Comparison of ENCODE assay signal across 18 cellular contexts in the genomic region with DNA sequence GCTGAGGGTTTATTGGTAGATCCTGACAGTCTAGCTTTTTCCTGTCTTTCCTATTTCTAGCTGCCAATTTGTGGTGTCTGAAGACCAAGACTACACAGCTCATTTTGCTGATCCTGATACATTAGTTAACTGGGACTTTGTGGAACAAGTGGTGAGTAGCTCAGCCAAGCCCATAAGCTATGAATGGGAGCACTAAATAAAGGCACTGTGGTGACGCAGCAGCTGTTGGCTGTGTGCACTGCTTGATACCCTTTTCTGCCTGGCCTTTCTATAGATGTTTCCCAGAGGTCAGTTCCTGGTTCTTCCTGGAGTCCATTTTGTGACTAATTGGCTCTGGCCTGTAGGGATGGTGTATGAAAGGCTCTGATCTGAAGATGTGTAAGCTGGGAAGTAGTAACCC. TPM values are rescaled to one million over a fixed set of nuclear protein-coding genes. Genes with fewer than 3 reads are reported as not detected.
A peak's percentile ranks its signal among the peaks of the same experiment; 100 is the strongest.
DNase-seq lines count a peak whose midpoint lies in the region; ATAC-seq and TF ChIP-seq lines count a peak whose summit lies in the region.
"Had no signal": no experiment of that assay in that cellular context is flagged by ENCODE, and none has a peak within 500 bp of the region (broad histone marks: within the 10 kb centered on the region; RNA-seq: fewer than 3 reads in every experiment).

No MANE protein-coding gene starts in this region.

- peak overlapping the region in 2 of 3 donors; percentile 2 to 40 for H3K9ac ChIP-seq in skeletal muscle tissue (ENCODE audit: low read depth in 1 of 3, low read length in 3 of 3)

- H3K4me3 Mint-ChIP-seq in brain, result no peak overlapping the region
- H3K4me3 Mint-ChIP-seq: B cell; CD4-positive, alpha-beta memory T cell had no signal

- H3K27ac ChIP-seq in layer of hippocampus (ENCODE audit: low read depth, low read length), result peak overlapping the region; percentile 22
- peak overlapping the region; percentile 65 for H3K27ac ChIP-seq in skeletal muscle tissue (ENCODE audit: low read depth, low read length)

- H3K9me3 Mint-ChIP-seq in brain, result no peaks in the 10 kb centered on the region

- H3K4me1 Mint-ChIP-seq in brain, result peaks cover 5% of the 10 kb centered on the region

- TF ChIP-seq CTCF in brain (conservative IDR thresholded peaks at IDR 0.05), result no peak

- peak overlapping the region in 3 of 5 experiments; percentile 61 to 88 (median 82) for H3K27ac Mint-ChIP-seq in brain
- H3K27ac Mint-ChIP-seq: B cell had no signal

- no peaks in the 10 kb centered on the region for H3K27me3 Mint-ChIP-seq in brain
- H3K27me3 Mint-ChIP-seq: B cell; CD4-positive, alpha-beta memory T cell had no signal

- peaks cover 21 to 41% (median 29%) of the 10 kb centered on the region in 3 donors for H3K36me3 ChIP-seq in skeletal muscle tissue (ENCODE audit: control insufficient read depth in 3 of 3, insufficient read depth in 3 of 3, low read length in 3 of 3)

- H3K4me3 ChIP-seq in skeletal muscle tissue (ENCODE audit: low read length in 3 of 3), result no peak overlapping the region
- H3K4me3 ChIP-seq: GM12878 had no signal

- H3K4me1 ChIP-seq in skeletal muscle tissue (ENCODE audit: control insufficient read depth in 3 of 3, insufficient read depth in 3 of 3, low read length in 3 of 3), result peaks cover 16 to 25% (median 25%) of the 10 kb centered on the region in 3 donors

- ATAC-seq in HG03469 (IDR thresholded peaks at IDR 0.05; ENCODE audit: unreplicated experiment), result no peak
- ATAC-seq: GM12878, Panc1 had no signal

- peaks cover 53% of the 10 kb centered on the region for H3K36me3 Mint-ChIP-seq in brain

- no peaks in the 10 kb centered on the region for H3K9me3 ChIP-seq in skeletal muscle tissue (ENCODE audit: control insufficient read depth in 3 of 3, low read length in 3 of 3)

- H3K27me3 ChIP-seq in layer of hippocampus (ENCODE audit: control insufficient read depth, insufficient read depth, low read length) (no peaks in the 10 kb centered on the region), skeletal muscle tissue (ENCODE audit: control insufficient read depth in 3 of 3, insufficient read depth in 3 of 3, low read length in 3 of 3) (no peaks in the 10 kb centered on the region)

- DNase-seq in foreskin melanocyte, result peak; percentile 11
- DNase-seq in NCI-H1092 (lab: John Stamatoyannopoulos, UW), result no peak
- no peak for DNase-seq in cerebellum (ENCODE audit: low spot score)
- DNase-seq: CD4-positive, alpha-beta memory T cell; DMS79; H7; KG1; NCI-H1048; NCI-H1694; NCI-H2107; NCI-H748 treated with DMSO at 0.1 percent for 48 hours had no signal

RNA-seq across cellular contexts. Expression of a gene that starts 20.5 kb away (rescaled TPM):
- 148 TPM for polyA plus RNA-seq in brain (ENCODE audit: insufficient read depth, low read depth, low replicate concordance)
- total RNA-seq in skeletal muscle tissue (118 TPM), cerebellum (95.3 TPM)

RNA-seq across cellular contexts. Expression of a gene that starts 25.7 kb away (rescaled TPM):
- polyA plus RNA-seq in brain (ENCODE audit: insufficient read depth, low read depth, low replicate concordance), result 36.5 TPM
- total RNA-seq in skeletal muscle tissue, result 29.7 TPM
- 21.2 TPM for total RNA-seq in cerebellum

RNA-seq across cellular contexts. Expression of a gene that starts 26.5 kb away (rescaled TPM):
- 34.1 TPM for polyA plus RNA-seq in brain (ENCODE audit: insufficient read depth, low read depth, low replicate concordance)
- total RNA-seq in skeletal muscle tissue (29.2 TPM), cerebellum (29.7 TPM)

RNA-seq across cellular contexts. Expression of a gene that starts 58.7 kb away (rescaled TPM):
- polyA plus RNA-seq in brain (ENCODE audit: insufficient read depth, low read depth, low replicate concordance), result 725 TPM
- 162 TPM for total RNA-seq in skeletal muscle tissue
- total RNA-seq in cerebellum, result 149 TPM
